Comparison of ENCODE assay signal across 1 cellular context in the genomic region with DNA sequence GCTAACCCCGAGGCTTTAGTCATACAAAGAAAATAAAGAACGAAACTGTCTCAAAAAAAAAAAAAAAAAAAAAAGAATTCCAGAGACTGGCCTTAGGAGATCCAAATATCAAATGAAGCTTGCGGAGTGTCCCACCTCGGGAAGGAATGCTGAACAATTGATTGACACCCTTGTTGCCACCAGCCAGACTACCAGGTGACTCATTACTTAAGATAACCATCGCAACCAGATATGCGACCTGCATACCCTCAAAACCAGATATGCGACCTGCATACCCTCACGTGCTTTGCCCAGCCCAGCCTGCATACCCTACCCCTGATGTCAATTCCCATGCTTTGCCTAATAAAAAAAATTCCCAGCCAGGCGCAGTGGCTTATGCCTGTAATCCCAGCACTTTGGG.
TF ChIP-seq lines count a peak whose summit lies in the region.

No MANE protein-coding gene starts in this region.

TF ChIP-seq in GM23338, 12 proteins besides CTCF, POLR2A, EP300 and RAD21:
- TF ChIP-seq ZNF114 (CRISPR knock-in tag; IDR thresholded peaks at IDR 0.05), result no peak
- no peak for TF ChIP-seq EZH2 (IDR thresholded peaks at IDR 0.05; ENCODE audit: low read depth, unreplicated experiment)
- TF ChIP-seq STAT1 (IDR thresholded peaks at IDR 0.05; ENCODE audit: unreplicated experiment), result no peak
- TF ChIP-seq, protein P1, sequence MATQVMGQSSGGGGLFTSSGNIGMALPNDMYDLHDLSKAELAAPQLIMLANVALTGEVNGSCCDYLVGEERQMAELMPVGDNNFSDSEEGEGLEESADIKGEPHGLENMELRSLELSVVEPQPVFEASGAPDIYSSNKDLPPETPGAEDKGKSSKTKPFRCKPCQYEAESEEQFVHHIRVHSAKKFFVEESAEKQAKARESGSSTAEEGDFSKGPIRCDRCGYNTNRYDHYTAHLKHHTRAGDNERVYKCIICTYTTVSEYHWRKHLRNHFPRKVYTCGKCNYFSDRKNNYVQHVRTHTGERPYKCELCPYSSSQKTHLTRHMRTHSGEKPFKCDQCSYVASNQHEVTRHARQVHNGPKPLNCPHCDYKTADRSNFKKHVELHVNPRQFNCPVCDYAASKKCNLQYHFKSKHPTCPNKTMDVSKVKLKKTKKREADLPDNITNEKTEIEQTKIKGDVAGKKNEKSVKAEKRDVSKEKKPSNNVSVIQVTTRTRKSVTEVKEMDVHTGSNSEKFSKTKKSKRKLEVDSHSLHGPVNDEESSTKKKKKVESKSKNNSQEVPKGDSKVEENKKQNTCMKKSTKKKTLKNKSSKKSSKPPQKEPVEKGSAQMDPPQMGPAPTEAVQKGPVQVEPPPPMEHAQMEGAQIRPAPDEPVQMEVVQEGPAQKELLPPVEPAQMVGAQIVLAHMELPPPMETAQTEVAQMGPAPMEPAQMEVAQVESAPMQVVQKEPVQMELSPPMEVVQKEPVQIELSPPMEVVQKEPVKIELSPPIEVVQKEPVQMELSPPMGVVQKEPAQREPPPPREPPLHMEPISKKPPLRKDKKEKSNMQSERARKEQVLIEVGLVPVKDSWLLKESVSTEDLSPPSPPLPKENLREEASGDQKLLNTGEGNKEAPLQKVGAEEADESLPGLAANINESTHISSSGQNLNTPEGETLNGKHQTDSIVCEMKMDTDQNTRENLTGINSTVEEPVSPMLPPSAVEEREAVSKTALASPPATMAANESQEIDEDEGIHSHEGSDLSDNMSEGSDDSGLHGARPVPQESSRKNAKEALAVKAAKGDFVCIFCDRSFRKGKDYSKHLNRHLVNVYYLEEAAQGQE (IDR thresholded peaks at IDR 0.05; ENCODE audit: unreplicated experiment), result no peak
- TF ChIP-seq JUNB (IDR thresholded peaks at IDR 0.05; ENCODE audit: unreplicated experiment), result no peak
- no peak for TF ChIP-seq CREB1 (CRISPR knock-in tag; IDR thresholded peaks at IDR 0.05; ENCODE audit: low read depth)
- TF ChIP-seq ZNF331 (CRISPR knock-in tag; IDR thresholded peaks at IDR 0.05; ENCODE audit: low read depth), result no peak
- TF ChIP-seq, protein P2, sequence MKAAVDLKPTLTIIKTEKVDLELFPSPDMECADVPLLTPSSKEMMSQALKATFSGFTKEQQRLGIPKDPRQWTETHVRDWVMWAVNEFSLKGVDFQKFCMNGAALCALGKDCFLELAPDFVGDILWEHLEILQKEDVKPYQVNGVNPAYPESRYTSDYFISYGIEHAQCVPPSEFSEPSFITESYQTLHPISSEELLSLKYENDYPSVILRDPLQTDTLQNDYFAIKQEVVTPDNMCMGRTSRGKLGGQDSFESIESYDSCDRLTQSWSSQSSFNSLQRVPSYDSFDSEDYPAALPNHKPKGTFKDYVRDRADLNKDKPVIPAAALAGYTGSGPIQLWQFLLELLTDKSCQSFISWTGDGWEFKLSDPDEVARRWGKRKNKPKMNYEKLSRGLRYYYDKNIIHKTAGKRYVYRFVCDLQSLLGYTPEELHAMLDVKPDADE (IDR thresholded peaks at IDR 0.05), result no peak
- no peak for TF ChIP-seq POLR2AphosphoS5 (IDR thresholded peaks at IDR 0.05; ENCODE audit: low read depth)
- TF ChIP-seq, protein P3, sequence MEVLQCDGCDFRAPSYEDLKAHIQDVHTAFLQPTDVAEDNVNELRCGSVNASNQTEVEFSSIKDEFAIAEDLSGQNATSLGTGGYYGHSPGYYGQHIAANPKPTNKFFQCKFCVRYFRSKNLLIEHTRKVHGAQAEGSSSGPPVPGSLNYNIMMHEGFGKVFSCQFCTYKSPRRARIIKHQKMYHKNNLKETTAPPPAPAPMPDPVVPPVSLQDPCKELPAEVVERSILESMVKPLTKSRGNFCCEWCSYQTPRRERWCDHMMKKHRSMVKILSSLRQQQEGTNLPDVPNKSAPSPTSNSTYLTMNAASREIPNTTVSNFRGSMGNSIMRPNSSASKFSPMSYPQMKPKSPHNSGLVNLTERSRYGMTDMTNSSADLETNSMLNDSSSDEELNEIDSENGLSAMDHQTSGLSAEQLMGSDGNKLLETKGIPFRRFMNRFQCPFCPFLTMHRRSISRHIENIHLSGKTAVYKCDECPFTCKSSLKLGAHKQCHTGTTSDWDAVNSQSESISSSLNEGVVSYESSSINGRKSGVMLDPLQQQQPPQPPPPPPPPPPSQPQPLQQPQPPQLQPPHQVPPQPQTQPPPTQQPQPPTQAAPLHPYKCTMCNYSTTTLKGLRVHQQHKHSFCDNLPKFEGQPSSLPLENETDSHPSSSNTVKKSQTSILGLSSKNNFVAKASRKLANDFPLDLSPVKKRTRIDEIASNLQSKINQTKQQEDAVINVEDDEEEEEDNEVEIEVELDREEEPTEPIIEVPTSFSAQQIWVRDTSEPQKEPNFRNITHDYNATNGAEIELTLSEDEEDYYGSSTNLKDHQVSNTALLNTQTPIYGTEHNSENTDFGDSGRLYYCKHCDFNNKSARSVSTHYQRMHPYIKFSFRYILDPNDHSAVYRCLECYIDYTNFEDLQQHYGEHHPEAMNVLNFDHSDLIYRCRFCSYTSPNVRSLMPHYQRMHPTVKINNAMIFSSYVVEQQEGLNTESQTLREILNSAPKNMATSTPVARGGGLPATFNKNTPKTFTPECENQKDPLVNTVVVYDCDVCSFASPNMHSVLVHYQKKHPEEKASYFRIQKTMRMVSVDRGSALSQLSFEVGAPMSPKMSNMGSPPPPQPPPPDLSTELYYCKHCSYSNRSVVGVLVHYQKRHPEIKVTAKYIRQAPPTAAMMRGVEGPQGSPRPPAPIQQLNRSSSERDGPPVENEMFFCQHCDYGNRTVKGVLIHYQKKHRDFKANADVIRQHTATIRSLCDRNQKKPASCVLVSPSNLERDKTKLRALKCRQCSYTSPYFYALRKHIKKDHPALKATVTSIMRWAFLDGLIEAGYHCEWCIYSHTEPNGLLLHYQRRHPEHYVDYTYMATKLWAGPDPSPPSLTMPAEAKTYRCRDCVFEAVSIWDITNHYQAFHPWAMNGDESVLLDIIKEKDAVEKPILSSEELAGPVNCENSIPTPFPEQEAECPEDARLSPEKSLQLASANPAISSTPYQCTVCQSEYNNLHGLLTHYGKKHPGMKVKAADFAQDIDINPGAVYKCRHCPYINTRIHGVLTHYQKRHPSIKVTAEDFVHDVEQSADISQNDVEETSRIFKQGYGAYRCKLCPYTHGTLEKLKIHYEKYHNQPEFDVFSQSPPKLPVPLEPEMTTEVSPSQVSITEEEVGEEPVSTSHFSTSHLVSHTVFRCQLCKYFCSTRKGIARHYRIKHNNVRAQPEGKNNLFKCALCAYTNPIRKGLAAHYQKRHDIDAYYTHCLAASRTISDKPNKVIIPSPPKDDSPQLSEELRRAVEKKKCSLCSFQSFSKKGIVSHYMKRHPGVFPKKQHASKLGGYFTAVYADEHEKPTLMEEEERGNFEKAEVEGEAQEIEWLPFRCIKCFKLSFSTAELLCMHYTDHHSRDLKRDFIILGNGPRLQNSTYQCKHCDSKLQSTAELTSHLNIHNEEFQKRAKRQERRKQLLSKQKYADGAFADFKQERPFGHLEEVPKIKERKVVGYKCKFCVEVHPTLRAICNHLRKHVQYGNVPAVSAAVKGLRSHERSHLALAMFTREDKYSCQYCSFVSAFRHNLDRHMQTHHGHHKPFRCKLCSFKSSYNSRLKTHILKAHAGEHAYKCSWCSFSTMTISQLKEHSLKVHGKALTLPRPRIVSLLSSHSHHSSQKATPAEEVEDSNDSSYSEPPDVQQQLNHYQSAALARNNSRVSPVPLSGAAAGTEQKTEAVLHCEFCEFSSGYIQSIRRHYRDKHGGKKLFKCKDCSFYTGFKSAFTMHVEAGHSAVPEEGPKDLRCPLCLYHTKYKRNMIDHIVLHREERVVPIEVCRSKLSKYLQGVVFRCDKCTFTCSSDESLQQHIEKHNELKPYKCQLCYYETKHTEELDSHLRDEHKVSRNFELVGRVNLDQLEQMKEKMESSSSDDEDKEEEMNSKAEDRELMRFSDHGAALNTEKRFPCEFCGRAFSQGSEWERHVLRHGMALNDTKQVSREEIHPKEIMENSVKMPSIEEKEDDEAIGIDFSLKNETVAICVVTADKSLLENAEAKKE (CRISPR knock-in tag; IDR thresholded peaks at IDR 0.05), result no peak
- TF ChIP-seq EZH2phosphoT487 (IDR thresholded peaks at IDR 0.05; ENCODE audit: unreplicated experiment), result no peak
- TF ChIP-seq NANOG (IDR thresholded peaks at IDR 0.05; ENCODE audit: borderline replicate concordance), result no peak
